In genomic region chr12:96121271-96121711, GRCh38 we compare ENCODE assay signal across 10 cellular contexts.
DNase-seq lines count a peak whose midpoint lies in the region; ATAC-seq and TF ChIP-seq lines count a peak whose summit lies in the region.
"Had no signal": no experiment of that assay in that cellular context is flagged by ENCODE, and none has a peak within 500 bp of the region (broad histone marks: within the 10 kb centered on the region; RNA-seq: fewer than 3 reads in every experiment).

No MANE protein-coding gene starts in this region.

- ATAC-seq in HG03060 (IDR thresholded peaks at IDR 0.05; ENCODE audit: low read depth, unreplicated experiment) (peak; percentile 56), upper lobe of right lung (peak; percentile 59), left colon (no peak)

- peak; percentile 51 for DNase-seq in cardiac septum (ENCODE audit: low spot score)
- DNase-seq in right atrium auricular region (ENCODE audit: low spot score) = no peak
- peak; percentile 42 for DNase-seq in UCSD-AML1 (lab: John Stamatoyannopoulos, UW; ENCODE audit: unreplicated experiment)
- no peak for DNase-seq in upper lobe of right lung
- DNase-seq in T-helper 1 cell = no peak
- no peak for DNase-seq in DMS153 treated with DMSO at 0.1 percent for 48 hours (lab: John Stamatoyannopoulos, UW; ENCODE audit: unreplicated experiment)
- DNase-seq in left colon = no peak
- DNase-seq: activated effector memory CD4-positive, alpha-beta T cell treated with Interleukin-2 at 50 U/mL for 16 hours; NCI-H1694 had no signal

- H3K4me1 ChIP-seq in right atrium auricular region (no peaks in the 10 kb centered on the region), upper lobe of right lung (peaks cover 8% of the 10 kb centered on the region)

- no peak overlapping the region for H3K4me3 ChIP-seq in right atrium auricular region
- H3K4me3 ChIP-seq in upper lobe of right lung = no peak overlapping the region

- H3K27ac ChIP-seq in right atrium auricular region (no peak overlapping the region), upper lobe of right lung (no peak overlapping the region)

- H3K27me3 ChIP-seq in right atrium auricular region (no peaks in the 10 kb centered on the region), upper lobe of right lung (no peaks in the 10 kb centered on the region)

- TF ChIP-seq CTCF in right atrium auricular region (IDR thresholded peaks at IDR 0.05) = no peak
- TF ChIP-seq CTCF in upper lobe of right lung (IDR thresholded peaks at IDR 0.05) = no peak

- H3K9me3 ChIP-seq in right atrium auricular region = no peaks in the 10 kb centered on the region
- no peaks in the 10 kb centered on the region for H3K9me3 ChIP-seq in upper lobe of right lung

- intact Hi-C loops in cardiac septum (cut with DNase I) (no loop called here), upper lobe of right lung (cut with DNase I) (no loop called here), left colon (cut with DNase I, micrococcal nuclease) (no loop called here)

- H3K36me3 ChIP-seq in right atrium auricular region (no peaks in the 10 kb centered on the region), upper lobe of right lung (no peaks in the 10 kb centered on the region)

Comparison
In these comparisons a context has a peak if more than half of its experiments do, and no peak if none do; other contexts are left out.
1. DNase-seq: peak in cardiac septum (single experiment) and UCSD-AML1 (single experiment); none in right atrium auricular region (single experiment), upper lobe of right lung (single experiment), T-helper 1 cell (0 of 5), DMS153 treated with DMSO at 0.1 percent for 48 hours (single experiment) and left colon (0 of 2).